20 cellular contexts compared by ENCODE assay signal in the genomic region with DNA sequence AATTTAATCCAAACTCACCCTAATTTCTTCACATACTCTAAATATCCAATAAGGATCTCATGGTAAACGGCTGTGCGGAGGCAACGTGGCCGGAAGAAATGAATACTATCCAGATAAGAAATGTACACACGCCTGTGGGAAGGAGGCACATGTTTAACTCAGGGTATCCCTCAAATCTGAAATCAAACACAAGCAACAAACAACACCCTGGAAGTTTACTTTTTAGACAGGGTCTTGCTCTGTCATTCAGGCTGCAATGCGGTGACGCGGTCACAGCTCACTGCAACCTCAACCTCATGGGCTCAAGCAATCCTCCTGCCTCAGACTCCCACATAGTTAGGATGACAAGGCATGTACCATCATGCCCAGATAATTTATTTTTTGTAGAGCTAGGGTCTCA.
"Had no signal": no experiment of that assay in that cellular context is flagged by ENCODE, and none has a peak within 500 bp of the region (broad histone marks: within the 10 kb centered on the region; RNA-seq: fewer than 3 reads in every experiment).

No MANE protein-coding gene starts in this region.

- H3K27ac Mint-ChIP-seq: activated CD4-positive, alpha-beta memory T cell treated with anti-CD3 and anti-CD28 coated beads, Interleukin-2, amount 10 ng/mL, durations not matched to agents 7 days and 5 days; activated naive CD8-positive, alpha-beta T cell treated with anti-CD3 and anti-CD28 coated beads, Interleukin-2, amount 10 ng/mL, durations not matched to agents 7 days and 5 days; activated T-helper 2 cell treated with anti-CD3 and anti-CD28 coated beads, Interferon-gamma antibody, Interleukin-2, Interleukin-4, amounts not matched to agents 10 μg/mL and 5 μg/mL and 100 μg/mL, durations not matched to agents 14 hours and 24 hours and 36 hours had no signal

- H3K4me3 Mint-ChIP-seq: activated CD4-positive, alpha-beta memory T cell treated with anti-CD3 and anti-CD28 coated beads, Interleukin-2, amount 10 ng/mL, durations not matched to agents 7 days and 5 days; activated CD4-positive, alpha-beta T cell treated with anti-CD3 and anti-CD28 coated beads, Interleukin-2, amount 10 ng/mL, durations not matched to agents 24 days and 14 days; activated naive CD8-positive, alpha-beta T cell treated with anti-CD3 and anti-CD28 coated beads, Interleukin-2, amount 10 ng/mL, durations not matched to agents 7 days and 5 days; neural crest cell had no signal

- H3K27ac ChIP-seq: heart right ventricle, lower lobe of right lung had no signal

- H3K27me3 Mint-ChIP-seq: activated CD4-positive, alpha-beta memory T cell treated with anti-CD3 and anti-CD28 coated beads, Interleukin-2, amount 10 ng/mL, durations not matched to agents 7 days and 5 days; activated CD4-positive, alpha-beta T cell treated with anti-CD3 and anti-CD28 coated beads, Interleukin-2, amount 10 ng/mL, durations not matched to agents 24 days and 14 days; activated naive CD8-positive, alpha-beta T cell treated with anti-CD3 and anti-CD28 coated beads, Interleukin-2, amount 10 ng/mL, durations not matched to agents 7 days and 5 days; naive B cell had no signal

- ATAC-seq: activated CD4-positive, CD25-positive, alpha-beta regulatory T cell treated with anti-CD3 and anti-CD28 coated beads, Interleukin-2, amount 50 U/mL, for 24 hours; heart right ventricle; left lobe of liver; lower lobe of right lung; stimulated activated naive CD8-positive, alpha-beta T cell treated with anti-CD3 and anti-CD28 coated beads, Interleukin-15, Interleukin-2, amounts not matched to agents 100 U/mL and 50 U/mL, for 24 hours had no signal

- DNase-seq: activated CD4-positive, alpha-beta memory T cell treated with anti-CD3 and anti-CD28 coated beads, Interleukin-2, amount 10 ng/mL, durations not matched to agents 7 days and 5 days; activated CD4-positive, alpha-beta T cell treated with anti-CD3 and anti-CD28 coated beads, Interleukin-2, amount 10 ng/mL, durations not matched to agents 24 days and 14 days; activated naive CD4-positive, alpha-beta T cell; activated naive CD8-positive, alpha-beta T cell treated with anti-CD3 and anti-CD28 coated beads, Interleukin-2, amount 10 ng/mL, durations not matched to agents 7 days and 5 days; activated T-cell treated with anti-CD3 and anti-CD28 coated beads, Interleukin-2, amount 50 U/mL, for 1 hour; amniotic stem cell; cerebellar nuclear complex; cortex of kidney; heart right ventricle; lower lobe of right lung; mesendoderm; naive B cell; retina; stimulated activated CD4-positive, alpha-beta T cell treated with anti-CD3 and anti-CD28 coated beads, Interleukin-4, amount 100 ng/mL, for 24 hours; stimulated activated naive CD8-positive, alpha-beta T cell treated with anti-CD3 and anti-CD28 coated beads, Interleukin-15, Interleukin-2, amounts not matched to agents 100 U/mL and 50 U/mL, for 24 hours; SW 1271 had no signal

- H3K9me3 Mint-ChIP-seq: activated CD4-positive, alpha-beta memory T cell treated with anti-CD3 and anti-CD28 coated beads, Interleukin-2, amount 10 ng/mL, durations not matched to agents 7 days and 5 days; activated CD4-positive, alpha-beta T cell treated with anti-CD3 and anti-CD28 coated beads, Interleukin-2, amount 10 ng/mL, durations not matched to agents 24 days and 14 days; activated naive CD8-positive, alpha-beta T cell treated with anti-CD3 and anti-CD28 coated beads, Interleukin-2, amount 10 ng/mL, durations not matched to agents 7 days and 5 days; activated T-helper 2 cell treated with anti-CD3 and anti-CD28 coated beads, Interferon-gamma antibody, Interleukin-2, Interleukin-4, amounts not matched to agents 10 μg/mL and 5 μg/mL and 100 μg/mL, durations not matched to agents 14 hours and 24 hours and 36 hours; neural crest cell had no signal

- H3K4me1 Mint-ChIP-seq: activated CD4-positive, alpha-beta memory T cell treated with anti-CD3 and anti-CD28 coated beads, Interleukin-2, amount 10 ng/mL, durations not matched to agents 7 days and 5 days; activated CD4-positive, alpha-beta T cell treated with anti-CD3 and anti-CD28 coated beads, Interleukin-2, amount 10 ng/mL, durations not matched to agents 24 days and 14 days; activated naive CD8-positive, alpha-beta T cell treated with anti-CD3 and anti-CD28 coated beads, Interleukin-2, amount 10 ng/mL, durations not matched to agents 7 days and 5 days; neural crest cell had no signal
